ENCODE assay signal across 9 cellular contexts in genomic region chr15:58517682-58518525, GRCh38.
DNase-seq lines count a peak whose midpoint lies in the region; ATAC-seq and TF ChIP-seq lines count a peak whose summit lies in the region.
"Had no signal": no experiment of that assay in that cellular context is flagged by ENCODE, and none has a peak within 500 bp of the region (broad histone marks: within the 10 kb centered on the region; RNA-seq: fewer than 3 reads in every experiment).

No MANE protein-coding gene starts in this region.

- ATAC-seq in GM18498 (IDR thresholded peaks at IDR 0.05; ENCODE audit: unreplicated experiment) (peak; percentile 79), HG02763 (IDR thresholded peaks at IDR 0.05; ENCODE audit: unreplicated experiment) (peak; percentile 53)

- H3K4me1 ChIP-seq in vagina (peaks cover 20% of the 10 kb centered on the region), BE2C (peaks cover 26% of the 10 kb centered on the region)

- H3K4me3 ChIP-seq in vagina: no peak overlapping the region
- no peak overlapping the region for H3K4me3 ChIP-seq in BE2C (ENCODE audit: low read depth, low read length)

- H3K9me3 ChIP-seq in vagina (no peaks in the 10 kb centered on the region), BE2C (no peaks in the 10 kb centered on the region)

- DNase-seq in SIG-M5 (lab: John Stamatoyannopoulos, UW) (peak; percentile 19), midbrain (lab: John Stamatoyannopoulos, UW) (peak; percentile 27), vagina (ENCODE audit: extremely low spot score in 2 of 2) (no peak), BE2C (no peak), NCI-H2171 (lab: John Stamatoyannopoulos, UW) (no peak)
- no peak for DNase-seq in effector CD4-positive, alpha-beta T cell
- DNase-seq: activated B cell treated with CpG ODN at 0.5 μM for 24 hours had no signal

- H3K36me3 ChIP-seq in vagina: no peaks in the 10 kb centered on the region
- H3K36me3 ChIP-seq in BE2C: no peaks in the 10 kb centered on the region

- intact Hi-C loops in vagina (cut with DNase I): no loop called here

- H3K27ac ChIP-seq in vagina: no peak overlapping the region

- H3K27me3 ChIP-seq in vagina (no peaks in the 10 kb centered on the region), BE2C (no peaks in the 10 kb centered on the region)

- no peak for TF ChIP-seq CTCF in vagina (IDR thresholded peaks at IDR 0.05)
- TF ChIP-seq CTCF in BE2C (IDR thresholded peaks at IDR 0.05; ENCODE audit: low read depth, low read length): no peak

- no peak for TF ChIP-seq POLR2A in vagina (IDR thresholded peaks at IDR 0.05)

Comparison
In these comparisons a context has a peak if more than half of its experiments do, and no peak if none do; other contexts are left out.
1. DNase-seq: peak in SIG-M5 (single experiment) and midbrain (single experiment); none in vagina (0 of 2), BE2C (single experiment), NCI-H2171 (single experiment) and effector CD4-positive, alpha-beta T cell (single experiment).